ENCODE assay signal across 8 cellular contexts in the genomic region with DNA sequence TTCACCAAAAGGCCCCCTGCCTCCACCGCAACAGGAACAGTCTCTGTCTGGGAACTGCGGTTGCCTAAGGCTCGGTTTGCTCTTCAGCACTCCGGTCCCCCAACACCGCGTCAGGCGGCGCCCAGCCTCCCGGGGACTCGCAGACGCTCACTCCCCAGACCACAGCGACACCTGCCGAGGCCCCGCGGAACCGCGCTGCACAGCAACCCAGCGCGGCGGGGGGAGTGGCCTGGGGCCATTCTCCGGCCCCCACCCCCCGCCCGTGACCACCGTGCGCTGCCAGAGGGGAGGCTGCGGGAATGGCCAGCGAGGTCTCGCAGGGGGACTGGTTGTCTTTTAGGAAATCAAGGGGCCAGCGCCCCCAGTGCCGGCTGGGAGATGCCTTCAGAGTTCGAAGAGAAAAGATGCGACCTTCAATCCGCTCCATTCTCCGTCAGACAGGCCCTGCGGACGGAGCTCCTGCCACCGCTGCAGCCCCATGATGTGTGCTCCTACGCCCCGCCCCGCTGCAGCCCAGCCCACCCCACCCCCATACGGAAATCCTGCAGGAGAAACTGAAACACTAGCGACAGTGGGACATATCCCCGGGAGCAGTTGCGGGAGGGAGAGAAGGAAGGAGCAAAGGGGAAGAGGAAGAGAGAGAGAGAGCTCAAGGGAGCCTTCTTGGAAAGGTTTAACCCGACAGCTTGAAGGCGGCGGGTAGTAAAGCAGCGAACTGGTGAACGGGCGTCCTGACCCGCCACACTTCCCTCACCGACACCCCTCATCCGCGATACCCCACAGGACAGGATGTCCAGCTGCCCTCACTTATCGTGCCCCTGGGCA.
DNase-seq lines count a peak whose midpoint lies in the region; ATAC-seq, FAIRE-seq and TF ChIP-seq lines count a peak whose summit lies in the region.

No MANE protein-coding gene starts in this region.

- peak; percentile 99 for ATAC-seq in GM21717 (IDR thresholded peaks at IDR 0.05; ENCODE audit: unreplicated experiment)
- peak; percentile 97 for ATAC-seq in stimulated activated naive CD8-positive, alpha-beta T cell treated with anti-CD3 and anti-CD28 coated beads, Interleukin-15, amount 100 ng/mL, for 72 hours

- peaks cover 13% of the 10 kb centered on the region for H3K27me3 Mint-ChIP-seq in neural crest cell (ENCODE audit: low read depth)
- H3K27me3 Mint-ChIP-seq in stimulated activated naive CD8-positive, alpha-beta T cell treated with anti-CD3 and anti-CD28 coated beads, Interleukin-15, amount 100 ng/mL, for 72 hours: peaks cover 39% of the 10 kb centered on the region

- peak overlapping the region; percentile 63 for H3K4me3 ChIP-seq in fibroblast of villous mesenchyme (ENCODE audit: low read depth, low read length)

- H3K27ac Mint-ChIP-seq in neural crest cell (ENCODE audit: unreplicated experiment): peak overlapping the region; percentile 88
- no peak overlapping the region for H3K27ac Mint-ChIP-seq in stimulated activated naive CD8-positive, alpha-beta T cell treated with anti-CD3 and anti-CD28 coated beads, Interleukin-15, amount 100 ng/mL, for 72 hours

- peaks cover 16% of the 10 kb centered on the region for H3K4me1 Mint-ChIP-seq in neural crest cell
- H3K4me1 Mint-ChIP-seq in stimulated activated naive CD8-positive, alpha-beta T cell treated with anti-CD3 and anti-CD28 coated beads, Interleukin-15, amount 100 ng/mL, for 72 hours: peaks cover 21% of the 10 kb centered on the region

- TF ChIP-seq CTCF in fibroblast of villous mesenchyme (IDR thresholded peaks at IDR 0.05; ENCODE audit: insufficient read depth, low read depth, low read length) (peak; percentile 89), neural crest cell (conservative IDR thresholded peaks at IDR 0.05) (peak; percentile 100)

- no peak for FAIRE-seq in RCC 7860 (lab: Jason Lieb, UNC)

- H3K36me3 Mint-ChIP-seq in neural crest cell (ENCODE audit: low read depth): no peaks in the 10 kb centered on the region

- DNase-seq in DMS53 (lab: John Stamatoyannopoulos, UW) (peak; percentile 97), RCC 7860 (ENCODE audit: low spot score) (peak; percentile 31), fibroblast of villous mesenchyme (ENCODE audit: low read depth) (peak; percentile 58), neural crest cell (ENCODE audit: low read depth, low spot score) (peak; percentile 100)
- DNase-seq in activated effector memory CD4-positive, alpha-beta T cell treated with anti-CD3 and anti-CD28 coated beads, Interleukin-2, amount 50 U/mL, for 16 hours: peak; percentile 92
- DNase-seq in stimulated activated naive CD8-positive, alpha-beta T cell treated with anti-CD3 and anti-CD28 coated beads, Interleukin-15, amount 100 ng/mL, for 72 hours: peak; percentile 83 to 84

- TF ChIP-seq RAD21 in Ishikawa (IDR thresholded peaks at IDR 0.05; ENCODE audit: low read depth): peak; percentile 85

- peaks cover 4% of the 10 kb centered on the region for H3K9me3 Mint-ChIP-seq in neural crest cell
- H3K9me3 Mint-ChIP-seq in stimulated activated naive CD8-positive, alpha-beta T cell treated with anti-CD3 and anti-CD28 coated beads, Interleukin-15, amount 100 ng/mL, for 72 hours: no peaks in the 10 kb centered on the region

- peak overlapping the region; percentile 89 for H3K4me3 Mint-ChIP-seq in neural crest cell
- H3K4me3 Mint-ChIP-seq in stimulated activated naive CD8-positive, alpha-beta T cell treated with anti-CD3 and anti-CD28 coated beads, Interleukin-15, amount 100 ng/mL, for 72 hours: peak overlapping the region; percentile 81 to 82

- no peak for TF ChIP-seq EP300 in Ishikawa (IDR thresholded peaks at IDR 0.05; ENCODE audit: borderline replicate concordance)

TF ChIP-seq in Ishikawa, 13 proteins besides CTCF, POLR2A, EP300 and RAD21:
- TF ChIP-seq, protein P1, sequence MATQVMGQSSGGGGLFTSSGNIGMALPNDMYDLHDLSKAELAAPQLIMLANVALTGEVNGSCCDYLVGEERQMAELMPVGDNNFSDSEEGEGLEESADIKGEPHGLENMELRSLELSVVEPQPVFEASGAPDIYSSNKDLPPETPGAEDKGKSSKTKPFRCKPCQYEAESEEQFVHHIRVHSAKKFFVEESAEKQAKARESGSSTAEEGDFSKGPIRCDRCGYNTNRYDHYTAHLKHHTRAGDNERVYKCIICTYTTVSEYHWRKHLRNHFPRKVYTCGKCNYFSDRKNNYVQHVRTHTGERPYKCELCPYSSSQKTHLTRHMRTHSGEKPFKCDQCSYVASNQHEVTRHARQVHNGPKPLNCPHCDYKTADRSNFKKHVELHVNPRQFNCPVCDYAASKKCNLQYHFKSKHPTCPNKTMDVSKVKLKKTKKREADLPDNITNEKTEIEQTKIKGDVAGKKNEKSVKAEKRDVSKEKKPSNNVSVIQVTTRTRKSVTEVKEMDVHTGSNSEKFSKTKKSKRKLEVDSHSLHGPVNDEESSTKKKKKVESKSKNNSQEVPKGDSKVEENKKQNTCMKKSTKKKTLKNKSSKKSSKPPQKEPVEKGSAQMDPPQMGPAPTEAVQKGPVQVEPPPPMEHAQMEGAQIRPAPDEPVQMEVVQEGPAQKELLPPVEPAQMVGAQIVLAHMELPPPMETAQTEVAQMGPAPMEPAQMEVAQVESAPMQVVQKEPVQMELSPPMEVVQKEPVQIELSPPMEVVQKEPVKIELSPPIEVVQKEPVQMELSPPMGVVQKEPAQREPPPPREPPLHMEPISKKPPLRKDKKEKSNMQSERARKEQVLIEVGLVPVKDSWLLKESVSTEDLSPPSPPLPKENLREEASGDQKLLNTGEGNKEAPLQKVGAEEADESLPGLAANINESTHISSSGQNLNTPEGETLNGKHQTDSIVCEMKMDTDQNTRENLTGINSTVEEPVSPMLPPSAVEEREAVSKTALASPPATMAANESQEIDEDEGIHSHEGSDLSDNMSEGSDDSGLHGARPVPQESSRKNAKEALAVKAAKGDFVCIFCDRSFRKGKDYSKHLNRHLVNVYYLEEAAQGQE (IDR thresholded peaks at IDR 0.05; ENCODE audit: low read depth): no peak
- TF ChIP-seq FOXM1 (IDR thresholded peaks at IDR 0.05; ENCODE audit: borderline replicate concordance, low read depth) (no peak), YY1 (IDR thresholded peaks at IDR 0.05; ENCODE audit: low read depth) (no peak; the same call in 1 of the 2 replicates), TCF12 (IDR thresholded peaks at IDR 0.05; ENCODE audit: low read depth) (no peak; the same call in 1 of the 2 replicates), TEAD4 (IDR thresholded peaks at IDR 0.05) (no peak), CREB1 (IDR thresholded peaks at IDR 0.05; ENCODE audit: low read depth) (no peak), CEBPB (IDR thresholded peaks at IDR 0.05) (no peak), NFIC (IDR thresholded peaks at IDR 0.05) (no peak), ZBTB7A (IDR thresholded peaks at IDR 0.05; ENCODE audit: low read depth) (0 out of 2 replicates have a peak, but pooled peaks have one; percentile 25), EGR1 (IDR thresholded peaks at IDR 0.05) (no peak), TAF1 (IDR thresholded peaks at IDR 0.05; ENCODE audit: low read depth) (peak; percentile 48)
- TF ChIP-seq, protein P2, sequence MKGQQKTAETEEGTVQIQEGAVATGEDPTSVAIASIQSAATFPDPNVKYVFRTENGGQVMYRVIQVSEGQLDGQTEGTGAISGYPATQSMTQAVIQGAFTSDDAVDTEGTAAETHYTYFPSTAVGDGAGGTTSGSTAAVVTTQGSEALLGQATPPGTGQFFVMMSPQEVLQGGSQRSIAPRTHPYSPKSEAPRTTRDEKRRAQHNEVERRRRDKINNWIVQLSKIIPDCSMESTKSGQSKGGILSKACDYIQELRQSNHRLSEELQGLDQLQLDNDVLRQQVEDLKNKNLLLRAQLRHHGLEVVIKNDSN (IDR thresholded peaks at IDR 0.05): no peak
- TF ChIP-seq, protein P3, sequence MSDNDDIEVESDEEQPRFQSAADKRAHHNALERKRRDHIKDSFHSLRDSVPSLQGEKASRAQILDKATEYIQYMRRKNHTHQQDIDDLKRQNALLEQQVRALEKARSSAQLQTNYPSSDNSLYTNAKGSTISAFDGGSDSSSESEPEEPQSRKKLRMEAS (IDR thresholded peaks at IDR 0.05): peak; percentile 36; the same call in 1 of the 2 replicates

Comparison
In these comparisons a context has a peak if more than half of its experiments do, and no peak if none do; other contexts are left out.
1. Peak in every context shown above with its lines: DNase-seq, ATAC-seq and H3K4me3 ChIP-seq.
2. DNase-seq: peak in every context shown above with its lines; median percentile 100 in neural crest cell; 97 in DMS53; 92 in activated effector memory CD4-positive, alpha-beta T cell treated with anti-CD3 and anti-CD28 coated beads, Interleukin-2, amount 50 U/mL, for 16 hours; 84 in stimulated activated naive CD8-positive, alpha-beta T cell treated with anti-CD3 and anti-CD28 coated beads, Interleukin-15, amount 100 ng/mL, for 72 hours; 58 in fibroblast of villous mesenchyme; 31 in RCC 7860.